13 cellular contexts compared by ENCODE assay signal in genomic region chr5:80704221-80704620, GRCh38.
"Had no signal": no experiment of that assay in that cellular context is flagged by ENCODE, and none has a peak within 500 bp of the region (broad histone marks: within the 10 kb centered on the region; RNA-seq: fewer than 3 reads in every experiment).

No MANE protein-coding gene starts in this region.

- H3K27me3 Mint-ChIP-seq: activated CD4-positive, alpha-beta T cell treated with anti-CD3 and anti-CD28 coated beads for 36 hours; naive thymus-derived CD4-positive, alpha-beta T cell had no signal

- H3K9me3 Mint-ChIP-seq: naive thymus-derived CD4-positive, alpha-beta T cell had no signal

- H3K27ac ChIP-seq: adrenal gland, prostate gland, stomach had no signal

- H3K36me3 ChIP-seq: adrenal gland, prostate gland, right lobe of liver had no signal

- H3K4me3 Mint-ChIP-seq: activated CD4-positive, alpha-beta T cell treated with anti-CD3 and anti-CD28 coated beads for 36 hours; naive thymus-derived CD4-positive, alpha-beta T cell had no signal

- DNase-seq: activated CD4-positive, alpha-beta T cell treated with anti-CD3 and anti-CD28 coated beads for 36 hours; activated CD8-positive, alpha-beta memory T cell treated with anti-CD3 and anti-CD28 coated beads for 24 hours; activated naive CD4-positive, alpha-beta T cell treated with Interleukin-2 at 50 U/mL for 16 hours; adrenal gland; effector memory CD4-positive, alpha-beta T cell; hippocampal formation; left cardiac atrium; naive thymus-derived CD4-positive, alpha-beta T cell; right lobe of liver; stomach; T1000 had no signal

- ATAC-seq: activated CD4-positive, alpha-beta T cell treated with anti-CD3 and anti-CD28 coated beads for 36 hours; left cardiac atrium; naive thymus-derived CD4-positive, alpha-beta T cell had no signal

- H3K9me3 ChIP-seq: adrenal gland, prostate gland, right lobe of liver, stomach had no signal

- H3K4me1 ChIP-seq: adrenal gland, prostate gland, stomach had no signal

- H3K27ac Mint-ChIP-seq: activated CD4-positive, alpha-beta T cell treated with anti-CD3 and anti-CD28 coated beads for 36 hours had no signal

- H3K4me3 ChIP-seq: adrenal gland, lung, prostate gland, right lobe of liver, stomach had no signal

- H3K27me3 ChIP-seq: adrenal gland, right lobe of liver, stomach had no signal
